ENCODE assay signal across 18 cellular contexts in the genomic region with DNA sequence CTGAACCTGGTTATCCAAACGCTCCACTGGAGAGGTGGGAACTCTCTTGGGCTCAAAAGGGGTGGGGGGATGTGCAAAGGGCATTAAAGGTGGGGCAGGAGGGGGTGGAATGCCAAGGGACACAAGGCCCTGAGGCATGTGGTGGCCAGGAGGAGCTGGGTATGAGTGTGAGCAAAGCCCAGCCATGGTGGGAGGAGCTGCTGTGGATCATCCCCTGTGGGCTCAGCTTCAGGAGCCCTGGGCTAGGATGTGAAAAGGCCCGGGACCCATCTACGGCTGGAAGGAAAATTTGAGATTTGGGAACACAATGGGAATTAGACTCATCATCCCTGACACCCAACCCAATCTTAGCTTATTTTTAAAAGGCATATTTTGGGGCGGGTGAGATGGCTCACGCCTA. TPM values are rescaled to one million over a fixed set of nuclear protein-coding genes. Genes with fewer than 3 reads are reported as not detected.
A peak's percentile ranks its signal among the peaks of the same experiment; 100 is the strongest.
DNase-seq lines count a peak whose midpoint lies in the region; ATAC-seq and TF ChIP-seq lines count a peak whose summit lies in the region.
"Had no signal": no experiment of that assay in that cellular context is flagged by ENCODE, and none has a peak within 500 bp of the region (broad histone marks: within the 10 kb centered on the region; RNA-seq: fewer than 3 reads in every experiment).

No MANE protein-coding gene starts in this region.

- no peak overlapping the region for H3K4me3 Mint-ChIP-seq in CD8-positive, alpha-beta T cell
- H3K4me3 Mint-ChIP-seq: activated T-cell treated with anti-CD3 and anti-CD28 coated beads, Interleukin-2, amount 50 U/mL, for 24 hours; IgD-negative memory B cell had no signal

- DNase-seq in EH (ENCODE audit: low read depth) (peak; percentile 47), M059J (ENCODE audit: low read depth) (peak; percentile 46), foreskin keratinocyte (no peak), NAMALWA (ENCODE audit: low spot score) (no peak), SIG-M5 (lab: John Stamatoyannopoulos, UW) (no peak), NCI-H1694 (lab: John Stamatoyannopoulos, UW) (no peak)
- DNase-seq in CD8-positive, alpha-beta T cell: no peak
- DNase-seq: activated CD4-positive, CD25-positive, alpha-beta regulatory T cell treated with anti-CD3 and anti-CD28 coated beads, Interleukin-2, amount 50 U/mL, for 72 hours; activated CD8-positive, alpha-beta memory T cell treated with anti-CD3 and anti-CD28 coated beads for 24 hours; activated naive CD4-positive, alpha-beta T cell treated with Interleukin-2 at 50 U/mL for 16 hours; activated T-cell treated with anti-CD3 and anti-CD28 coated beads, Interleukin-2, amount 50 U/mL, for 24 hours; GOT3; hippocampal formation; NCI-H1694 treated with DMSO at 0.1 percent for 48 hours; stimulated activated CD4-positive, alpha-beta T cell treated with anti-CD3 and anti-CD28 coated beads, Interleukin-12 subunit alpha, Interleukin-12 subunit beta, amount 100 ng/mL, for 4 hours had no signal

- POLR2A ChIA-PET in CD8-positive, alpha-beta T cell (lab: Charles Lee): no interaction called here

- H3K36me3 Mint-ChIP-seq in CD8-positive, alpha-beta T cell: no peaks in the 10 kb centered on the region
- H3K36me3 Mint-ChIP-seq: IgD-negative memory B cell had no signal

- no peak overlapping the region for H3K27ac Mint-ChIP-seq in CD8-positive, alpha-beta T cell
- H3K27ac Mint-ChIP-seq: activated T-cell treated with anti-CD3 and anti-CD28 coated beads, Interleukin-2, amount 50 U/mL, for 24 hours; IgD-negative memory B cell had no signal

- intact Hi-C loops in CD8-positive, alpha-beta T cell (cut with DNase I, micrococcal nuclease): no loop called here

- H3K36me3 ChIP-seq in rectal smooth muscle tissue (ENCODE audit: control insufficient read depth, insufficient read depth, low read length): no peaks in the 10 kb centered on the region
- H3K36me3 ChIP-seq in CD8-positive, alpha-beta T cell (ENCODE audit: insufficient read depth, low read length): no peaks in the 10 kb centered on the region

- H3K4me3 ChIP-seq in rectal smooth muscle tissue (ENCODE audit: low read length): no peak overlapping the region
- no peak overlapping the region for H3K4me3 ChIP-seq in CD8-positive, alpha-beta T cell (ENCODE audit: low read depth, low read length)

- H3K27me3 Mint-ChIP-seq in CD8-positive, alpha-beta T cell (ENCODE audit: low read depth): peaks cover 1% of the 10 kb centered on the region
- H3K27me3 Mint-ChIP-seq: IgD-negative memory B cell had no signal

- peaks cover 35% of the 10 kb centered on the region for H3K4me1 ChIP-seq in foreskin keratinocyte
- H3K4me1 ChIP-seq in rectal smooth muscle tissue (ENCODE audit: control insufficient read depth, insufficient read depth, low read length): peaks cover 66% of the 10 kb centered on the region
- H3K4me1 ChIP-seq in CD8-positive, alpha-beta T cell (ENCODE audit: insufficient read depth, low read length): peaks cover 3% of the 10 kb centered on the region

- CTCF ChIA-PET in CD8-positive, alpha-beta T cell (lab: Charles Lee): no interaction called here

- H3K9ac ChIP-seq in rectal smooth muscle tissue (ENCODE audit: low read length): no peak overlapping the region

- H3K9me3 ChIP-seq in CD8-positive, alpha-beta T cell (ENCODE audit: low read length): no peaks in the 10 kb centered on the region

- H3K4me1 Mint-ChIP-seq in CD8-positive, alpha-beta T cell (ENCODE audit: low read depth): peaks cover 3% of the 10 kb centered on the region

- no peaks in the 10 kb centered on the region for H3K27me3 ChIP-seq in foreskin keratinocyte
- H3K27me3 ChIP-seq in rectal smooth muscle tissue (ENCODE audit: control insufficient read depth, insufficient read depth, low read length): no peaks in the 10 kb centered on the region
- no peaks in the 10 kb centered on the region for H3K27me3 ChIP-seq in CD8-positive, alpha-beta T cell (ENCODE audit: insufficient read depth, low read length)

- TF ChIP-seq CTCF in foreskin keratinocyte (conservative IDR thresholded peaks at IDR 0.05): no peak
- no peak for TF ChIP-seq CTCF in CD8-positive, alpha-beta T cell (IDR thresholded peaks at IDR 0.05)

- no peaks in the 10 kb centered on the region for H3K9me3 Mint-ChIP-seq in CD8-positive, alpha-beta T cell
- H3K9me3 Mint-ChIP-seq: activated T-cell treated with anti-CD3 and anti-CD28 coated beads, Interleukin-2, amount 50 U/mL, for 24 hours; IgD-negative memory B cell had no signal

- no peak for ATAC-seq in foreskin keratinocyte
- no peak for ATAC-seq in CD8-positive, alpha-beta T cell

- H3K27ac ChIP-seq in foreskin keratinocyte (peak overlapping the region; percentile 28), rectal smooth muscle tissue (ENCODE audit: low read depth, low read length) (peak overlapping the region; percentile 95)
- H3K27ac ChIP-seq in CD8-positive, alpha-beta T cell (ENCODE audit: low read depth, low read length): no peak overlapping the region
- H3K27ac ChIP-seq: C4-2B had no signal

RNA-seq across cellular contexts. Expression of a gene that starts 33.3 kb away (rescaled TPM):
- 11.9 and 17.0 TPM in 2 replicates for total RNA-seq in M059J (2014; rRNA removed; shearing (Covaris generic))
- total RNA-seq in foreskin keratinocyte: 48.7 and 54.9 TPM in 2 replicates
- polyA plus RNA-seq in foreskin keratinocyte: 37.9 and 39.9 TPM in 2 replicates
- total RNA-seq in CD8-positive, alpha-beta T cell: 1 to 10 TPM in 1 of 2 experiments, under 1 TPM in 1; 0.33 to 1.1 TPM

Comparison
In these comparisons a context has a peak if more than half of its experiments do, and no peak if none do; other contexts are left out.
1. DNase-seq: peak in EH (single experiment) and M059J (single experiment); none in foreskin keratinocyte (0 of 2), CD8-positive, alpha-beta T cell (0 of 7), NAMALWA (single experiment), SIG-M5 (single experiment) and NCI-H1694 (single experiment).